ENCODE assay signal across 24 cellular contexts in the genomic region with DNA sequence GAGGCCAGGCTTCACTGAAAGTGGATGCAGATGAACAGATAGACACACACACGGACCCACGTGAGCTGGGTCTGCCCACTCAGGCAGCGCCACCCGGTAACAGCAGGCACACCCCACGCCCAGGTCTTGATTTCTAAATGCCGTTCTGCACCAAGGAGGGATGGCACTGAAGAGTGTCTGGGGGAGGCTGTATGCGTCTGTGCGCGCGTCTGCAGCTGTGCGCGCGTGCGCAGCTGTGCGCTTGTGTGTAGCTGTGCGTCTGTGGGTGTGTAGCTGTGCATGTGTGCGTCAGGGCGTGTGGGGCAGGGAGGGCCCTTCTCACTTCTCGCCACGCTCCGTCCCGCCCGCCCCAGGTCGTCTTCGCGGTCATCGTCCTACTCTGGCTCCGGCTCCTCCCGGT. TPM values are rescaled to one million over a fixed set of nuclear protein-coding genes. Genes with fewer than 3 reads are reported as not detected.
"Had no signal": no experiment of that assay in that cellular context is flagged by ENCODE, and none has a peak within 500 bp of the region (broad histone marks: within the 10 kb centered on the region; RNA-seq: fewer than 3 reads in every experiment).

No MANE protein-coding gene starts in this region.

- H3K4me3 Mint-ChIP-seq: activated T-cell treated with anti-CD3 and anti-CD28 coated beads, Interleukin-2, amount 50 U/mL, for 4 hours; dendritic cell treated with granulocyte-macrophage colony-stimulating factor and Interleukin-4, amounts not matched to agents 40 ng/mL and 50 ng/mL, for 4 days; nephron; T-helper 2 cell treated with Interferon-gamma antibody and Interleukin-4, amounts not matched to agents 5 μg/mL and 100 μg/mL, for 36 hours; type B pancreatic cell had no signal

- H3K36me3 Mint-ChIP-seq: type B pancreatic cell had no signal

- H3K4me3 ChIP-seq: body of pancreas, cardiac muscle cell, right lobe of liver, skin epidermis, thoracic aorta, vagina had no signal

- H3K9ac ChIP-seq: parathyroid adenoma had no signal

- H3K27me3 Mint-ChIP-seq: dendritic cell treated with granulocyte-macrophage colony-stimulating factor and Interleukin-4, amounts not matched to agents 40 ng/mL and 50 ng/mL, for 4 days; type B pancreatic cell had no signal

- H3K4me1 Mint-ChIP-seq: nephron had no signal

- ATAC-seq: activated T-cell treated with anti-CD3 and anti-CD28 coated beads, Interleukin-2, amount 50 U/mL, for 4 hours; body of pancreas; foreskin keratinocyte; left ventricle myocardium superior; right lobe of liver had no signal

- H3K9me3 Mint-ChIP-seq: activated T-cell treated with anti-CD3 and anti-CD28 coated beads, Interleukin-2, amount 50 U/mL, for 4 hours; dendritic cell treated with granulocyte-macrophage colony-stimulating factor and Interleukin-4, amounts not matched to agents 40 ng/mL and 50 ng/mL, for 4 days; nephron; T-helper 2 cell treated with Interferon-gamma antibody and Interleukin-4, amounts not matched to agents 5 μg/mL and 100 μg/mL, for 36 hours; type B pancreatic cell had no signal

- H3K27ac Mint-ChIP-seq: dendritic cell treated with granulocyte-macrophage colony-stimulating factor and Interleukin-4, amounts not matched to agents 40 ng/mL and 50 ng/mL, for 4 days; nephron; T-helper 2 cell treated with Interferon-gamma antibody and Interleukin-4, amounts not matched to agents 5 μg/mL and 100 μg/mL, for 36 hours; type B pancreatic cell had no signal

- H3K27me3 ChIP-seq: body of pancreas, cardiac muscle cell, foreskin keratinocyte, right lobe of liver, vagina had no signal

- DNase-seq: activated CD4-positive, alpha-beta T cell treated with anti-CD3 and anti-CD28 coated beads, Interleukin-2, amount 50 U/mL, for 1 hour; activated CD4-positive, CD25-positive, alpha-beta regulatory T cell treated with anti-CD3 and anti-CD28 coated beads, Interleukin-2, amount 50 U/mL, for 72 hours; activated CD8-positive, alpha-beta memory T cell treated with anti-CD3 and anti-CD28 coated beads, Interleukin-2, amount 50 U/mL, for 48 hours; activated naive CD4-positive, alpha-beta T cell treated with Interleukin-2 at 50 U/mL for 16 hours; activated T-cell treated with anti-CD3 and anti-CD28 coated beads, Interleukin-2, amount 50 U/mL, for 4 hours; body of pancreas; effector CD4-positive, alpha-beta T cell; foreskin keratinocyte; left ventricle myocardium superior; midbrain; right lobe of liver; stimulated activated CD4-positive, alpha-beta T cell treated with anti-CD3 and anti-CD28 coated beads, Interleukin-1b, Interleukin-23, amount 100 ng/mL, for 48 hours; WERI-Rb-1 had no signal

- H3K27ac ChIP-seq: body of pancreas, cardiac muscle cell, foreskin keratinocyte, parathyroid adenoma, right lobe of liver, skin epidermis, thoracic aorta, vagina, WERI-Rb-1 had no signal

- H2AFZ ChIP-seq: parathyroid adenoma had no signal

- H3K4me1 ChIP-seq: foreskin keratinocyte, parathyroid adenoma had no signal

- H3K9me3 ChIP-seq: body of pancreas, right lobe of liver, thoracic aorta, vagina had no signal

RNA-seq across cellular contexts. Expression of a gene that starts 15.5 kb away (rescaled TPM):
- total RNA-seq: activated CD8-positive, alpha-beta memory T cell treated with anti-CD3 and anti-CD28 coated beads for 36 hours; activated T-cell treated with anti-CD3 and anti-CD28 coated beads, Interleukin-2, amount 50 U/mL, for 4 hours; body of pancreas; cardiac muscle cell; foreskin keratinocyte; glomerular endothelial cell; left ventricle myocardium superior; right lobe of liver; vagina had no signal
- polyA plus RNA-seq: cardiac muscle cell, foreskin keratinocyte had no signal
